In genomic region chr19:5477451-5478215, GRCh38 we compare ENCODE assay signal across 25 cellular contexts. TPM values are rescaled to one million over a fixed set of nuclear protein-coding genes. Genes with fewer than 3 reads are reported as not detected.
"Had no signal": no experiment of that assay in that cellular context is flagged by ENCODE, and none has a peak within 500 bp of the region (broad histone marks: within the 10 kb centered on the region; RNA-seq: fewer than 3 reads in every experiment).

No MANE protein-coding gene starts in this region.

- H3K4me3 Mint-ChIP-seq: activated CD8-positive, alpha-beta T cell treated with anti-CD3 and anti-CD28 coated beads, Interleukin-2, amount 10 ng/mL, durations not matched to agents 7 days and 5 days; naive thymus-derived CD4-positive, alpha-beta T cell had no signal

- H3K27me3 ChIP-seq: ovary had no signal

- H3K27ac ChIP-seq: adrenal gland, ascending aorta, esophagus squamous epithelium, gastrocnemius medialis, lower lobe of right lung, ovary, prostate gland, upper lobe of left lung, VCaP had no signal

- H3K27ac Mint-ChIP-seq: activated CD8-positive, alpha-beta T cell treated with anti-CD3 and anti-CD28 coated beads, Interleukin-2, amount 10 ng/mL, durations not matched to agents 7 days and 5 days; activated naive CD4-positive, alpha-beta T cell treated with anti-CD3 and anti-CD28 coated beads, Interleukin-2, amount 50 U/mL, for 72 hours; naive thymus-derived CD4-positive, alpha-beta T cell had no signal

- H3K36me3 ChIP-seq: adrenal gland, ascending aorta, esophagus squamous epithelium, gastrocnemius medialis, lower lobe of right lung, ovary, prostate gland, upper lobe of left lung had no signal

- DNase-seq: activated CD4-positive, alpha-beta T cell treated with anti-CD3 and anti-CD28 coated beads for 1 hour; activated CD4-positive, alpha-beta T cell treated with anti-CD3 and anti-CD28 coated beads, Interleukin-2, amount 50 U/mL, for 1 hour; activated CD8-positive, alpha-beta T cell treated with anti-CD3 and anti-CD28 coated beads, Interleukin-2, amount 10 ng/mL, durations not matched to agents 7 days and 5 days; activated gamma-delta T cell treated with Interleukin-2 at 50 U/mL for 16 hours; activated T-cell treated with anti-CD3 and anti-CD28 coated beads, Interleukin-2, amount 50 U/mL, for 1 hour; adrenal gland; central memory CD4-positive, alpha-beta T cell; esophagus squamous epithelium; gastrocnemius medialis; kidney; lower lobe of right lung; naive thymus-derived CD4-positive, alpha-beta T cell; ovary; stimulated activated CD4-positive, alpha-beta T cell treated with anti-CD3 and anti-CD28 coated beads, Interleukin-2, amount 100 ng/mL, for 48 hours; stimulated activated naive CD4-positive, alpha-beta T cell; upper lobe of left lung had no signal

- H3K4me1 ChIP-seq: adrenal gland, ascending aorta, gastrocnemius medialis, lower lobe of right lung, prostate gland, upper lobe of left lung had no signal

- H3K9me3 Mint-ChIP-seq: neural crest cell had no signal

- ATAC-seq: activated CD8-positive, alpha-beta T cell treated with anti-CD3 and anti-CD28 coated beads, Interleukin-2, amount 10 ng/mL, durations not matched to agents 7 days and 5 days; activated naive CD4-positive, alpha-beta T cell treated with anti-CD3 and anti-CD28 coated beads, Interleukin-2, amount 50 U/mL, for 72 hours; gastrocnemius medialis; lower lobe of right lung; naive thymus-derived CD4-positive, alpha-beta T cell had no signal

- H3K9me3 ChIP-seq: prostate gland had no signal

- H3K4me1 Mint-ChIP-seq: naive thymus-derived CD4-positive, alpha-beta T cell had no signal

- H3K4me3 ChIP-seq: adrenal gland, ascending aorta, gastrocnemius medialis, lower lobe of right lung, ovary, prostate gland, upper lobe of left lung had no signal

RNA-seq across cellular contexts. Expression of gene ZNRF4, which starts 22.4 kb away (rescaled TPM):
- total RNA-seq: activated CD8-positive, alpha-beta T cell treated with anti-CD3 and anti-CD28 coated beads, Interleukin-2, amount 10 ng/mL, durations not matched to agents 7 days and 5 days; activated naive CD4-positive, alpha-beta T cell treated with anti-CD3 and anti-CD28 coated beads, Interleukin-2, amount 50 U/mL, for 72 hours; adrenal gland; ascending aorta; dermis microvascular lymphatic vessel endothelial cell; esophagus squamous epithelium; gastrocnemius medialis; kidney; lower lobe of right lung; mesenteric fat pad; naive thymus-derived CD4-positive, alpha-beta T cell; neural crest cell; ovary; T-helper 2 cell treated with Interferon-gamma antibody and Interleukin-4, amounts not matched to agents 100 ng/mL and 5 ng/mL, for 36 hours; upper lobe of left lung had no signal
- polyA plus RNA-seq: adrenal gland; naive thymus-derived CD4-positive, alpha-beta T cell; ovary; thymus had no signal
